1 cellular context compared by ENCODE assay signal in genomic region chr17:79026345-79027273, GRCh38.
TF ChIP-seq lines count a peak whose summit lies in the region.

No MANE protein-coding gene starts in this region.

TF ChIP-seq in HEK293, 187 proteins besides CTCF, POLR2A, EP300 and RAD21 (continued from another document):
- TF ChIP-seq PRDM10 (tag by site-specific recombination; IDR thresholded peaks at IDR 0.05): peak; percentile 95
- TF ChIP-seq GLI4 (tag by site-specific recombination; IDR thresholded peaks at IDR 0.05): no peak
- TF ChIP-seq ZNF629 (tag by site-specific recombination; IDR thresholded peaks at IDR 0.05): 0 out of 2 replicates have a peak, but pooled peaks have one; percentile 63
- peak; percentile 65; the same call in 1 of the 2 replicates for TF ChIP-seq WT1 (tag by site-specific recombination; IDR thresholded peaks at IDR 0.05)
- peak; percentile 22 for TF ChIP-seq ZBTB17 (tag by site-specific recombination; IDR thresholded peaks at IDR 0.05)
- peak; percentile 75 for TF ChIP-seq ZIC2 (tag by site-specific recombination; IDR thresholded peaks at IDR 0.05)
- TF ChIP-seq ZBTB48 (tag by site-specific recombination; IDR thresholded peaks at IDR 0.05): 0 out of 2 replicates have a peak, but pooled peaks have one; percentile 24
- peak; percentile 72; the same call in 1 of the 2 replicates for TF ChIP-seq ZEB2 (tag by site-specific recombination; IDR thresholded peaks at IDR 0.05)
- TF ChIP-seq SP7 (tag by site-specific recombination; IDR thresholded peaks at IDR 0.05): peak; percentile 73
- peak; percentile 62 for TF ChIP-seq GLIS2 (tag by site-specific recombination; IDR thresholded peaks at IDR 0.05)
- TF ChIP-seq ZFP37 (tag by site-specific recombination; IDR thresholded peaks at IDR 0.05): 0 out of 2 replicates have a peak, but pooled peaks have one; percentile 26
- no peak for TF ChIP-seq ZBTB49 (tag by site-specific recombination; IDR thresholded peaks at IDR 0.05; ENCODE audit: low read depth)
- peak; percentile 54 for TF ChIP-seq ZNF398 (tag by site-specific recombination; IDR thresholded peaks at IDR 0.05)
- TF ChIP-seq ZNF24 (tag by site-specific recombination; IDR thresholded peaks at IDR 0.05): 0 out of 2 replicates have a peak, but pooled peaks have one; percentile 61
- TF ChIP-seq SP2 (tag by site-specific recombination; IDR thresholded peaks at IDR 0.05): peak; percentile 39
- TF ChIP-seq ZNF777 (tag by site-specific recombination; IDR thresholded peaks at IDR 0.05; ENCODE audit: borderline replicate concordance): no peak
- TF ChIP-seq ZSCAN5A (tag by site-specific recombination; IDR thresholded peaks at IDR 0.05): no peak
- TF ChIP-seq ZNF366 (tag by site-specific recombination; conservative IDR thresholded peaks at IDR 0.05): peak; percentile 62; the same call in 1 of the 2 replicates
- TF ChIP-seq SP3 (tag by site-specific recombination; IDR thresholded peaks at IDR 0.05): peak; percentile 27; the same call in 1 of the 2 replicates
- peak; percentile 80 for TF ChIP-seq ZBTB11 (tag by site-specific recombination; conservative IDR thresholded peaks at IDR 0.05; ENCODE audit: low read depth)
- TF ChIP-seq KLF8 (tag by site-specific recombination; IDR thresholded peaks at IDR 0.05): peak; percentile 70
